Comparison of ENCODE assay signal across 11 cellular contexts in the genomic region with DNA sequence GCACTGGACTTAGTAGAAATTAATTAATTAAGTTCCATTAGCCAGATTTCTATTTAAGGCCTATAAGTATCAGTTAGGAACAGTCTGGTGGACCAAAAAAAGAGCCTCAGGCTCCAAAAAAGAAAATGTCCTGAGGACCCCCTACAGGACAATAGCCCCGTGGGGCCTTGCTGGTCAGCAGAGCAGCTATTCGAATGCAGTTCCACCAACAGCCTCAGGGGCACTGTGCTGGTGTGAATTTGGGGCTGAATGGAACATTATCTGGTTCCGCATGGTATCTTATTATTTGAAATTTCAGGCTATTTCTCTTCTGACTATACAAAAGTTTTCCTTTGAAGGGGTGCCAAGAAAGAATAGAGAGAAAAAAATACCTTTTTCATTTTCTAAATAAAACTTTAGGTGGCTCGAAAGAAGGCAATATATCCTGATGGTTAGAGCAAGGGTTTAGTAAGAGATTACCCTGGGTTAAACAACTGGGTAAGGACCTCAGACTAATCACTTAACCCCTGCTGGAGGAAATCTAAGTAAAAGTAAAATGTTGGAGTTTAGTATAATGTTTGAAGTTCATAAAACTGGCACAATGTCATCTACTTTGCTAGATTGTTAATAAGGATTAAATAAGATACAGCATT.
DNase-seq lines count a peak whose midpoint lies in the region; ATAC-seq, FAIRE-seq and TF ChIP-seq lines count a peak whose summit lies in the region.
"Had no signal": no experiment of that assay in that cellular context is flagged by ENCODE, and none has a peak within 500 bp of the region (broad histone marks: within the 10 kb centered on the region; RNA-seq: fewer than 3 reads in every experiment).

No MANE protein-coding gene starts in this region.

- H4K20me1 ChIP-seq in DOHH2 (ENCODE audit: control insufficient read depth, insufficient read depth, low read depth, low read length) (no peaks in the 10 kb centered on the region), K562 (replicated peaks; ENCODE audit: control insufficient read depth, insufficient read depth, low read length) (no peaks in the 10 kb centered on the region)

- H3K4me2 ChIP-seq in DOHH2 (ENCODE audit: low read length) (no peak overlapping the region), K562 (ENCODE audit: insufficient read depth, low read length) (no peak overlapping the region)

- peak; percentile 11 for DNase-seq in HTR-8/SVneo (ENCODE audit: insufficient read length, low spot score)
- DNase-seq in K562 (ENCODE audit: extremely low read depth in 1 of 4, low spot score in 3 of 4): peak; percentile 28 to 55 (median 48)
- DNase-seq in kidney tubule cell (ENCODE audit: low spot score): no peak
- DNase-seq in RPMI8226: no peak
- DNase-seq: activated CD4-positive, alpha-beta T cell treated with anti-CD3 and anti-CD28 coated beads for 1 hour; islet precursor cell had no signal

- H3K27ac ChIP-seq in DOHH2 (ENCODE audit: low read depth, low read length) (no peak overlapping the region), K562 (ENCODE audit: extremely low read depth, low read depth, low read length) (no peak overlapping the region)
- H3K27ac ChIP-seq: ascending aorta had no signal

- peaks cover 23% of the 10 kb centered on the region for H3K4me1 Mint-ChIP-seq in nephron

- H3K9me2 ChIP-seq in DOHH2 (replicated peaks; ENCODE audit: control insufficient read depth, low read length): no peaks in the 10 kb centered on the region

- no peaks in the 10 kb centered on the region for H3F3A ChIP-seq in DOHH2 (ENCODE audit: control insufficient read depth, insufficient read depth)

- CTCF ChIA-PET in K562 (lab: Yijun Ruan, JAX; ENCODE audit: low intra/inter-chr PET ratio): no interaction called here

- no peak for TF ChIP-seq POLR2A in K562 (conservative IDR thresholded peaks at IDR 0.05)

- WGBS in K562 (ENCODE audit: insufficient coverage, low coverage, missing lambda C conversion rate): 23% methylated on average over 3 of the region's 4 CpGs

- no peaks in the 10 kb centered on the region for H3K27me3 Mint-ChIP-seq in nephron (ENCODE audit: low read depth)

- FAIRE-seq in HTR-8/SVneo (lab: Jason Lieb, UNC) (no peak), K562 (lab: Jason Lieb, UNC) (peak; percentile 54)

- H3K9me3 Mint-ChIP-seq in nephron: no peaks in the 10 kb centered on the region

- intact Hi-C loops in K562 (cut with micrococcal nuclease): no loop called here

- H3K79me2 ChIP-seq in DOHH2 (ENCODE audit: control insufficient read depth, low read length) (no peaks in the 10 kb centered on the region), K562 (ENCODE audit: control insufficient read depth, insufficient read depth, low read length) (no peaks in the 10 kb centered on the region)

- no peak overlapping the region for H3K4me3 ChIP-seq in DOHH2 (ENCODE audit: low read length)
- H3K4me3 ChIP-seq in K562: no peak overlapping the region
- H3K4me3 ChIP-seq: ascending aorta had no signal

- no peak for TF ChIP-seq RAD21 in K562 (CRISPR knock-in tag; conservative IDR thresholded peaks at IDR 0.05 in 1 of 2, IDR thresholded peaks at IDR 0.05 in 1 of 2)

- H3K36me3 Mint-ChIP-seq in nephron (ENCODE audit: low read depth): no peaks in the 10 kb centered on the region

- H3K36me3 ChIP-seq in DOHH2 (ENCODE audit: control insufficient read depth, low read length) (no peaks in the 10 kb centered on the region), K562 (ENCODE audit: control insufficient read depth, insufficient read depth, low read length) (no peaks in the 10 kb centered on the region)
- H3K36me3 ChIP-seq: ascending aorta had no signal

- no peaks in the 10 kb centered on the region for H3K4me1 ChIP-seq in DOHH2 (ENCODE audit: control insufficient read depth, low read length)
- no peaks in the 10 kb centered on the region for H3K4me1 ChIP-seq in K562 (replicated peaks in 1 of 2; ENCODE audit: control insufficient read depth in 2 of 2, insufficient read depth in 2 of 2, low read length in 2 of 2)
- H3K4me1 ChIP-seq: ascending aorta had no signal

- no peaks in the 10 kb centered on the region for H3K9me1 ChIP-seq in K562 (ENCODE audit: control insufficient read depth, insufficient read depth, low read length)

- no TSS peak for BruUV-seq in K562 (replicated peaks; lab: Mats Ljungman, UMichigan)

- peak; percentile 84 for ATAC-seq in K562
- ATAC-seq in HG03460 (IDR thresholded peaks at IDR 0.05; ENCODE audit: unreplicated experiment): no peak
- ATAC-seq in GM21526 (IDR thresholded peaks at IDR 0.05; ENCODE audit: low FRiP score, unreplicated experiment): no peak

- H3K27ac Mint-ChIP-seq in nephron: no peak overlapping the region

- H3K27me3 ChIP-seq in DOHH2 (ENCODE audit: control insufficient read depth, low read length) (no peaks in the 10 kb centered on the region), K562 (ENCODE audit: control insufficient read depth in 2 of 2, insufficient read depth in 2 of 2, low read length in 2 of 2) (no peaks in the 10 kb centered on the region)
- H3K27me3 ChIP-seq: ascending aorta had no signal

- no peak for TF ChIP-seq EP300 in K562 (IDR thresholded peaks at IDR 0.05; ENCODE audit: low read length)

- no peak overlapping the region for H2AFZ ChIP-seq in K562 (ENCODE audit: low read depth, low read length)

- peak; percentile 57 for TF ChIP-seq CTCF in DOHH2 (IDR thresholded peaks at IDR 0.05; ENCODE audit: low read depth, low read length, poor library complexity, severe bottlenecking)
- peak; percentile 39 to 70 (median 58) for TF ChIP-seq CTCF in K562 (IDR thresholded peaks at IDR 0.05 in 2 of 3, conservative IDR thresholded peaks at IDR 0.05 in 1 of 3; ENCODE audit: insufficient read depth in 2 of 3, low read depth in 1 of 3, low read length in 3 of 3)
- TF ChIP-seq CTCF in nephron (IDR thresholded peaks at IDR 0.05; ENCODE audit: unreplicated experiment in 3 of 3): peak; percentile 34 to 44 (median 43)

- H3K4me3 Mint-ChIP-seq in nephron: no peak overlapping the region

- POLR2A ChIA-PET in K562 (lab: Yijun Ruan, JAX): interaction anchor here (0.6 kb wide), 1 partner anchor 49 kb away, joined by 4 read pairs; no protein-coding TSS in a partner anchor

- H3K9ac ChIP-seq in K562 (ENCODE audit: insufficient read depth in 1 of 2, low read depth in 2 of 2, low read length in 2 of 2): no peak overlapping the region

- in situ Hi-C loops in K562 (cut with MboI): no loop called here

- H3K9me3 ChIP-seq in DOHH2 (ENCODE audit: control insufficient read depth, insufficient read depth, low read length) (no peaks in the 10 kb centered on the region), K562 (replicated peaks; ENCODE audit: control insufficient read depth, insufficient read depth, low read depth, low read length) (no peaks in the 10 kb centered on the region)
- H3K9me3 ChIP-seq: ascending aorta had no signal

TF ChIP-seq in K562, 482 proteins besides CTCF, POLR2A, EP300 and RAD21:
- TF ChIP-seq ZBTB7A (IDR thresholded peaks at IDR 0.05; ENCODE audit: borderline replicate concordance, control insufficient read depth, low read depth, low read length) (peak; percentile 24; the same call in 1 of the 2 replicates), ESRRA (IDR thresholded peaks at IDR 0.05; ENCODE audit: borderline replicate concordance, low read depth) (no peak)

Comparison
In these comparisons a context has a peak if more than half of its experiments do, and no peak if none do; other contexts are left out.
1. DNase-seq: peak in HTR-8/SVneo (single experiment) and K562 (4 of 4); none in kidney tubule cell (single experiment) and RPMI8226 (single experiment).
2. Peak in every context shown above with its lines, with median percentiles within 50 percentile points of each other: CTCF ChIP-seq.